In genomic region chr17:57724038-57724728, GRCh38 we compare ENCODE assay signal across 12 cellular contexts. TPM values are rescaled to one million over a fixed set of nuclear protein-coding genes. Genes with fewer than 3 reads are reported as not detected.
DNase-seq lines count a peak whose midpoint lies in the region; ATAC-seq and TF ChIP-seq lines count a peak whose summit lies in the region.
"Had no signal": no experiment of that assay in that cellular context is flagged by ENCODE, and none has a peak within 500 bp of the region (broad histone marks: within the 10 kb centered on the region; RNA-seq: fewer than 3 reads in every experiment).

No MANE protein-coding gene starts in this region.

- no peaks in the 10 kb centered on the region for H3K9me3 ChIP-seq in WERI-Rb-1 (ENCODE audit: severe bottlenecking)

- TF ChIP-seq CTCF in WERI-Rb-1 (IDR thresholded peaks at IDR 0.05; ENCODE audit: low read depth, low read length) (no peak), HFFc6 (IDR thresholded peaks at IDR 0.05) (no peak)

- POLR2A ChIA-PET in activated CD4-positive, alpha-beta T cell treated with anti-CD3 and anti-CD28 coated beads for 36 hours (lab: Charles Lee): no interaction called here

- H3K4me1 Mint-ChIP-seq in activated CD4-positive, alpha-beta T cell treated with anti-CD3 and anti-CD28 coated beads for 36 hours: no peaks in the 10 kb centered on the region
- H3K4me1 Mint-ChIP-seq in stimulated activated effector memory CD8-positive, alpha-beta T cell treated with anti-CD3 and anti-CD28 coated beads, Interleukin-12 subunit alpha, Interleukin-12 subunit beta, amount 100 ng/mL, for 72 hours: peaks cover 9% of the 10 kb centered on the region
- H3K4me1 Mint-ChIP-seq in HFFc6 (ENCODE audit: low read depth): no peaks in the 10 kb centered on the region
- H3K4me1 Mint-ChIP-seq: activated naive CD4-positive, alpha-beta T cell treated with anti-CD3 and anti-CD28 coated beads, Interleukin-2, amount 50 U/mL, for 24 hours had no signal

- H3K4me3 Mint-ChIP-seq in activated CD4-positive, alpha-beta T cell treated with anti-CD3 and anti-CD28 coated beads for 36 hours: no peak overlapping the region
- H3K4me3 Mint-ChIP-seq in stimulated activated effector memory CD8-positive, alpha-beta T cell treated with anti-CD3 and anti-CD28 coated beads, Interleukin-12 subunit alpha, Interleukin-12 subunit beta, amount 100 ng/mL, for 72 hours: no peak overlapping the region
- no peak overlapping the region for H3K4me3 Mint-ChIP-seq in HFFc6
- H3K4me3 Mint-ChIP-seq: activated naive CD4-positive, alpha-beta T cell treated with anti-CD3 and anti-CD28 coated beads, Interleukin-2, amount 50 U/mL, for 24 hours; T-helper 17 cell had no signal

- H3K27me3 ChIP-seq in WERI-Rb-1 (ENCODE audit: insufficient read depth, low read depth, severe bottlenecking): no peaks in the 10 kb centered on the region

- no peak overlapping the region for H3K27ac Mint-ChIP-seq in activated CD4-positive, alpha-beta T cell treated with anti-CD3 and anti-CD28 coated beads for 36 hours
- no peak overlapping the region for H3K27ac Mint-ChIP-seq in stimulated activated effector memory CD8-positive, alpha-beta T cell treated with anti-CD3 and anti-CD28 coated beads, Interleukin-12 subunit alpha, Interleukin-12 subunit beta, amount 100 ng/mL, for 72 hours
- no peak overlapping the region for H3K27ac Mint-ChIP-seq in HFFc6
- H3K27ac Mint-ChIP-seq: activated naive CD4-positive, alpha-beta T cell treated with anti-CD3 and anti-CD28 coated beads, Interleukin-2, amount 50 U/mL, for 24 hours; T-helper 17 cell had no signal

- intact Hi-C loops in activated CD4-positive, alpha-beta T cell treated with anti-CD3 and anti-CD28 coated beads for 36 hours (cut with DNase I, micrococcal nuclease): no loop called here

- ATAC-seq in activated CD4-positive, alpha-beta T cell treated with anti-CD3 and anti-CD28 coated beads for 36 hours: peak; percentile 36
- ATAC-seq in HG03103 (IDR thresholded peaks at IDR 0.05; ENCODE audit: low read depth, unreplicated experiment): peak; percentile 74
- peak; percentile 31 for ATAC-seq in stimulated activated effector memory CD8-positive, alpha-beta T cell treated with anti-CD3 and anti-CD28 coated beads, Interleukin-12 subunit alpha, Interleukin-12 subunit beta, amount 100 ng/mL, for 72 hours
- ATAC-seq: T-helper 17 cell had no signal

- no peaks in the 10 kb centered on the region for H3K36me3 ChIP-seq in WERI-Rb-1

- H3K36me3 Mint-ChIP-seq in activated CD4-positive, alpha-beta T cell treated with anti-CD3 and anti-CD28 coated beads for 36 hours (ENCODE audit: low read depth): no peaks in the 10 kb centered on the region
- no peaks in the 10 kb centered on the region for H3K36me3 Mint-ChIP-seq in stimulated activated effector memory CD8-positive, alpha-beta T cell treated with anti-CD3 and anti-CD28 coated beads, Interleukin-12 subunit alpha, Interleukin-12 subunit beta, amount 100 ng/mL, for 72 hours
- no peaks in the 10 kb centered on the region for H3K36me3 Mint-ChIP-seq in HFFc6 (ENCODE audit: low read depth)
- H3K36me3 Mint-ChIP-seq: activated naive CD4-positive, alpha-beta T cell treated with anti-CD3 and anti-CD28 coated beads, Interleukin-2, amount 50 U/mL, for 24 hours had no signal

- no peak for DNase-seq in activated CD4-positive, alpha-beta T cell treated with anti-CD3 and anti-CD28 coated beads for 36 hours
- no peak for DNase-seq in activated CD4-positive, alpha-beta T cell treated with anti-CD3 and anti-CD28 coated beads, Interleukin-2, amount 50 U/mL, for 4 hours
- DNase-seq in WERI-Rb-1: peak; percentile 73
- no peak for DNase-seq in stimulated activated effector memory CD8-positive, alpha-beta T cell treated with anti-CD3 and anti-CD28 coated beads, Interleukin-12 subunit alpha, Interleukin-12 subunit beta, amount 100 ng/mL, for 72 hours (ENCODE audit: low spot score in 2 of 2)
- no peak for DNase-seq in stimulated activated CD4-positive, alpha-beta T cell treated with anti-CD3 and anti-CD28 coated beads, Interleukin-4, amount 100 ng/mL, for 24 hours
- no peak for DNase-seq in stimulated activated naive CD4-positive, alpha-beta T cell treated with Interleukin-2 at 50 U/mL for 16 hours (lab: John Stamatoyannopoulos, UW)
- DNase-seq in HFFc6: no peak
- DNase-seq: NCI-H1092, T-helper 17 cell had no signal

- peak overlapping the region; percentile 81 for H3K27ac ChIP-seq in WERI-Rb-1

- H3K9me3 Mint-ChIP-seq in activated CD4-positive, alpha-beta T cell treated with anti-CD3 and anti-CD28 coated beads for 36 hours (ENCODE audit: low read depth): no peaks in the 10 kb centered on the region
- no peaks in the 10 kb centered on the region for H3K9me3 Mint-ChIP-seq in stimulated activated effector memory CD8-positive, alpha-beta T cell treated with anti-CD3 and anti-CD28 coated beads, Interleukin-12 subunit alpha, Interleukin-12 subunit beta, amount 100 ng/mL, for 72 hours
- H3K9me3 Mint-ChIP-seq in HFFc6: no peaks in the 10 kb centered on the region
- H3K9me3 Mint-ChIP-seq: activated naive CD4-positive, alpha-beta T cell treated with anti-CD3 and anti-CD28 coated beads, Interleukin-2, amount 50 U/mL, for 24 hours had no signal

- no peaks in the 10 kb centered on the region for H3K27me3 Mint-ChIP-seq in activated CD4-positive, alpha-beta T cell treated with anti-CD3 and anti-CD28 coated beads for 36 hours
- H3K27me3 Mint-ChIP-seq in HFFc6 (ENCODE audit: insufficient read depth): peaks cover 52% of the 10 kb centered on the region
- H3K27me3 Mint-ChIP-seq: activated naive CD4-positive, alpha-beta T cell treated with anti-CD3 and anti-CD28 coated beads, Interleukin-2, amount 50 U/mL, for 24 hours had no signal

- CTCF ChIA-PET in activated CD4-positive, alpha-beta T cell treated with anti-CD3 and anti-CD28 coated beads for 36 hours (lab: Charles Lee): no interaction called here

- H3K4me3 ChIP-seq in WERI-Rb-1 (ENCODE audit: low read depth, low read length): no peak overlapping the region

RNA-seq across cellular contexts. Expression of gene CCDC182, which starts 20.9 kb away (rescaled TPM):
- total RNA-seq in activated CD4-positive, alpha-beta T cell treated with anti-CD3 and anti-CD28 coated beads for 36 hours: not detected
- not detected for total RNA-seq in HFFc6 (2021; fragmentation: NEBNext Ultra II Directional; extraction: Animal tissue kit (Norgen Biotek cat#: 25700))
- total RNA-seq: mucosa of gallbladder, T-helper 17 cell had no signal
